In genomic region chr15:86231864-86232801, GRCh38 we compare ENCODE assay signal across 8 cellular contexts.
A peak's percentile ranks its signal among the peaks of the same experiment; 100 is the strongest.
DNase-seq lines count a peak whose midpoint lies in the region; ATAC-seq, FAIRE-seq and TF ChIP-seq lines count a peak whose summit lies in the region.

No MANE protein-coding gene starts in this region.

- peak overlapping the region; percentile 61 for H2BK15ac ChIP-seq in mesendoderm (replicated peaks; ENCODE audit: low read depth)

- no peak for FAIRE-seq in urothelium cell line (lab: Jason Lieb, UNC)

- DNase-seq in AG20443 (ENCODE audit: low spot score) (peak; percentile 40), KBM-7 (peak; percentile 57), T-helper 2 cell (peak in 4 of 5 experiments; percentile 4 to 57 (median 8)), choroid plexus epithelial cell (ENCODE audit: low read depth) (peak; percentile 20), mesendoderm (peak; percentile 75), urothelium cell line (ENCODE audit: low spot score) (peak; percentile 68)

- no peak overlapping the region for H3K27ac ChIP-seq in mesendoderm (ENCODE audit: low read depth, low read length)

- no CpG with 5 or more reads among the region's 20 CpGs for WGBS in mesendoderm (ENCODE audit: extremely low coverage, insufficient coverage, low lambda C conversion rate)

- no peaks in the 10 kb centered on the region for H3K79me1 ChIP-seq in mesendoderm (ENCODE audit: low read length)

- peak; percentile 63 for ATAC-seq in GM19043 (IDR thresholded peaks at IDR 0.05; ENCODE audit: low read depth, unreplicated experiment)
- ATAC-seq in HG03139 (IDR thresholded peaks at IDR 0.05; ENCODE audit: unreplicated experiment) = no peak

- in situ Hi-C loops in KBM-7 (cut with MboI; ENCODE audit: low pct_unique_long_range_greater_than_20kb, low sequenced_read_pairs) = no loop called here

- H3K27me3 ChIP-seq in mesendoderm (ENCODE audit: insufficient read depth, low read length, poor library complexity) = no peaks in the 10 kb centered on the region

- no peak overlapping the region for H3K18ac ChIP-seq in mesendoderm (ENCODE audit: low read length)

- no peaks in the 10 kb centered on the region for H3K36me3 ChIP-seq in mesendoderm (ENCODE audit: control insufficient read depth, insufficient read depth, low read length)

- no peak overlapping the region for H3K4ac ChIP-seq in mesendoderm (ENCODE audit: low read depth, low read length)

- peak; percentile 41 for TF ChIP-seq CTCF in choroid plexus epithelial cell (conservative IDR thresholded peaks at IDR 0.05; ENCODE audit: low read depth, low read length)

- peaks cover 4% of the 10 kb centered on the region for H3K4me1 ChIP-seq in mesendoderm (ENCODE audit: control insufficient read depth, low read depth, low read length)

- no peak overlapping the region for H3K9ac ChIP-seq in mesendoderm (ENCODE audit: low read length)

- H3K4me2 ChIP-seq in mesendoderm (ENCODE audit: low read length) = no peak overlapping the region

- H2BK5ac ChIP-seq in mesendoderm (ENCODE audit: low read length) = no peak overlapping the region

- H4K5ac ChIP-seq in mesendoderm (ENCODE audit: low read length) = no peak overlapping the region

- H2AK5ac ChIP-seq in mesendoderm (ENCODE audit: low read length) = no peak overlapping the region

- no peak overlapping the region for H4K8ac ChIP-seq in mesendoderm (ENCODE audit: low read depth, low read length)

- H3K4me3 ChIP-seq in choroid plexus epithelial cell (ENCODE audit: low read depth, low read length) (no peak overlapping the region), mesendoderm (ENCODE audit: low read length) (no peak overlapping the region)

- no peak overlapping the region for H2BK120ac ChIP-seq in mesendoderm (ENCODE audit: low read depth, low read length)

- H3K56ac ChIP-seq in mesendoderm (ENCODE audit: low read length) = peak overlapping the region; percentile 73

- no peak overlapping the region for H3K23ac ChIP-seq in mesendoderm (ENCODE audit: low read length)

- H3K79me2 ChIP-seq in mesendoderm (ENCODE audit: control insufficient read depth, insufficient read depth, low read length) = no peaks in the 10 kb centered on the region

Comparison
In these comparisons a context has a peak if more than half of its experiments do, and no peak if none do; other contexts are left out.
1. DNase-seq: peak in every context shown above with its lines; median percentile 75 in mesendoderm; 68 in urothelium cell line; 57 in KBM-7; 40 in AG20443; 20 in choroid plexus epithelial cell; 8 in T-helper 2 cell.